ENCODE assay signal across 13 cellular contexts in genomic region chr3:93843981-93844380, GRCh38.
DNase-seq lines count a peak whose midpoint lies in the region; ATAC-seq and TF ChIP-seq lines count a peak whose summit lies in the region.
"Had no signal": no experiment of that assay in that cellular context is flagged by ENCODE, and none has a peak within 500 bp of the region (broad histone marks: within the 10 kb centered on the region; RNA-seq: fewer than 3 reads in every experiment).

No MANE protein-coding gene starts in this region.

- no peak overlapping the region for H2AK5ac ChIP-seq in IMR-90 (ENCODE audit: low read depth, low read length)
- H2AK5ac ChIP-seq in mesenchymal stem cell (ENCODE audit: low read length, severe bottlenecking), result no peak overlapping the region

- H3K4me3 ChIP-seq in AG09309 (ENCODE audit: control insufficient read depth, low read depth, low read length) (no peak overlapping the region), IMR-90 (ENCODE audit: insufficient read depth, low read depth, low read length) (no peak overlapping the region), cardiac fibroblast (replicated peaks in 1 of 2; ENCODE audit: low read depth in 2 of 2, low read length in 2 of 2) (no peak overlapping the region), mesenchymal stem cell (ENCODE audit: insufficient read depth in 1 of 2, low read depth in 1 of 2, low read length in 2 of 2) (no peak overlapping the region)
- H3K4me3 ChIP-seq: suprapubic skin had no signal

- no TSS peak for BruUV-seq in IMR-90 (replicated peaks; lab: Mats Ljungman, UMichigan)

- no peaks in the 10 kb centered on the region for H3K9me1 ChIP-seq in IMR-90 (ENCODE audit: insufficient read depth, low read length)

- no peak overlapping the region for H3K56ac ChIP-seq in IMR-90 (ENCODE audit: extremely low read depth, insufficient read depth, low read length)

- no peak overlapping the region for H3K4me2 ChIP-seq in IMR-90 (ENCODE audit: low read depth, low read length)
- no peak overlapping the region for H3K4me2 ChIP-seq in mesenchymal stem cell (ENCODE audit: low read length, poor library complexity, severe bottlenecking)

- TF ChIP-seq RAD21 in IMR-90 (IDR thresholded peaks at IDR 0.05; ENCODE audit: low read length), result no peak

- no peak overlapping the region for H4K5ac ChIP-seq in IMR-90 (ENCODE audit: low read depth, low read length)

- peak; percentile 81 for ATAC-seq in IMR-90 (ENCODE audit: low read depth)
- ATAC-seq in HG03571 (IDR thresholded peaks at IDR 0.05; ENCODE audit: unreplicated experiment), result no peak
- ATAC-seq in HG03097 (IDR thresholded peaks at IDR 0.05; ENCODE audit: low FRiP score, unreplicated experiment), result no peak

- CTCF ChIA-PET in IMR-90 (lab: Yijun Ruan, JAX), result interaction anchor here (0.8 kb wide), 1 partner anchor 144 kb away, joined by 3 read pairs; no protein-coding TSS in a partner anchor

- dilution Hi-C loops in IMR-90 (cut with HindIII; ENCODE audit: low sequenced_read_pairs, unreplicated experiment), result no loop called here

- no peak overlapping the region for H2BK20ac ChIP-seq in IMR-90 (ENCODE audit: low read depth, low read length)

- H2BK5ac ChIP-seq in IMR-90 (ENCODE audit: low read depth, low read length, poor library complexity, severe bottlenecking), result no peak overlapping the region
- no peak overlapping the region for H2BK5ac ChIP-seq in mesenchymal stem cell (ENCODE audit: low read depth, low read length, poor library complexity, severe bottlenecking)

- no peaks in the 10 kb centered on the region for H4K20me1 ChIP-seq in IMR-90 (ENCODE audit: insufficient read depth, low read length)

- H4K91ac ChIP-seq in IMR-90 (ENCODE audit: insufficient read depth, low read depth, low read length) (no peak overlapping the region), mesenchymal stem cell (ENCODE audit: low read length) (no peak overlapping the region)

- TF ChIP-seq CTCF in AG09309 (IDR thresholded peaks at IDR 0.05; ENCODE audit: control insufficient read depth, insufficient read depth, low read depth, low read length, missing control alignments) (no peak), IMR-90 (conservative IDR thresholded peaks at IDR 0.05; ENCODE audit: low read depth, low read length) (no peak), cardiac fibroblast (IDR thresholded peaks at IDR 0.05; ENCODE audit: low read depth, low read length) (no peak), GM10266 (IDR thresholded peaks at IDR 0.05; ENCODE audit: control insufficient read depth, insufficient read depth, low read depth, missing control alignments) (no peak)

- intact Hi-C loops in IMR-90 (cut with micrococcal nuclease), result loop anchor here (10.0 kb wide), 1 partner anchor 221 kb away; the partner anchor contains the start of genes DHFR2 and NSUN3

- POLR2A ChIA-PET in IMR-90 (lab: Charles Lee; ENCODE audit: unreplicated experiment), result no interaction called here

- H2BK120ac ChIP-seq in IMR-90 (ENCODE audit: low read depth, low read length) (no peak overlapping the region), mesenchymal stem cell (ENCODE audit: low read depth, low read length) (no peak overlapping the region)

- no peaks in the 10 kb centered on the region for H3K27me3 ChIP-seq in IMR-90 (ENCODE audit: control insufficient read depth, insufficient read depth, low read length)
- no peaks in the 10 kb centered on the region for H3K27me3 ChIP-seq in mesenchymal stem cell (ENCODE audit: control insufficient read depth in 1 of 2, insufficient read depth in 1 of 2, low read length in 2 of 2)
- H3K27me3 ChIP-seq: suprapubic skin had no signal

- H3K14ac ChIP-seq in IMR-90 (replicated peaks; ENCODE audit: low read depth, low read length) (no peak overlapping the region), mesenchymal stem cell (ENCODE audit: low read length in 2 of 2) (no peak overlapping the region)

- no peak overlapping the region for H4K8ac ChIP-seq in IMR-90 (ENCODE audit: low read depth in 2 of 2, low read length in 2 of 2)
- H4K8ac ChIP-seq in mesenchymal stem cell (ENCODE audit: low read length), result no peak overlapping the region

- no peak overlapping the region for H3K18ac ChIP-seq in IMR-90 (ENCODE audit: low read depth, low read length)
- no peak overlapping the region for H3K18ac ChIP-seq in mesenchymal stem cell (ENCODE audit: low read depth in 1 of 2, low read length in 2 of 2)

- no CpG with 5 or more reads among the region's 5 CpGs for WGBS in IMR-90 (ENCODE audit: extremely low coverage in 2 of 2, insufficient read length in 1 of 2), 2 experiments
- WGBS in mesenchymal stem cell, result 71% methylated on average over 5 of the region's 5 CpGs

- H3K9ac ChIP-seq in IMR-90 (ENCODE audit: low read depth, low read length), result no peak overlapping the region
- H3K9ac ChIP-seq in mesenchymal stem cell (ENCODE audit: low read length), result peak overlapping the region; percentile 72

- H3K4ac ChIP-seq in IMR-90 (ENCODE audit: low read depth, low read length) (no peak overlapping the region), mesenchymal stem cell (ENCODE audit: low read depth in 1 of 2, low read length in 2 of 2) (no peak overlapping the region)

- H3K27ac ChIP-seq in IMR-90 (ENCODE audit: insufficient read depth, low read length) (no peak overlapping the region), mesenchymal stem cell (ENCODE audit: low read length, poor library complexity, severe bottlenecking) (peak overlapping the region; percentile 67)

- in situ Hi-C loops in IMR-90 (cut with MboI; ENCODE audit: low sequenced_read_pairs), result no loop called here

- TF ChIP-seq POLR2A in IMR-90 (IDR thresholded peaks at IDR 0.05; ENCODE audit: low read depth, low read length), result no peak

- no peak overlapping the region for H2BK12ac ChIP-seq in mesenchymal stem cell (ENCODE audit: low read length in 2 of 2)

- H3K4me1 ChIP-seq in IMR-90 (ENCODE audit: control insufficient read depth, insufficient read depth, low read length) (no peaks in the 10 kb centered on the region), mesenchymal stem cell (ENCODE audit: control insufficient read depth, insufficient read depth, low read depth, low read length) (peaks cover 2% of the 10 kb centered on the region)

- H3K9me3 ChIP-seq in IMR-90 (ENCODE audit: control insufficient read depth, insufficient read depth, low read length) (no peaks in the 10 kb centered on the region), mesenchymal stem cell (ENCODE audit: control insufficient read depth, low read length) (no peaks in the 10 kb centered on the region)

- H2BK15ac ChIP-seq in IMR-90 (ENCODE audit: low read depth, low read length), result no peak overlapping the region
- H2BK15ac ChIP-seq in mesenchymal stem cell (ENCODE audit: low read depth, poor library complexity, severe bottlenecking), result no peak overlapping the region

- H3K36me3 ChIP-seq in IMR-90 (ENCODE audit: control insufficient read depth, insufficient read depth, low read length) (no peaks in the 10 kb centered on the region), mesenchymal stem cell (ENCODE audit: control insufficient read depth in 1 of 2, insufficient read depth in 2 of 2, low read depth in 1 of 2, low read length in 2 of 2) (no peaks in the 10 kb centered on the region)
- H3K36me3 ChIP-seq: suprapubic skin had no signal

- DNase-seq in AG09309 (ENCODE audit: low read depth) (peak; percentile 62), IMR-90 (peak; percentile 76), cardiac fibroblast (ENCODE audit: low read depth in 2 of 2) (peak; percentile 95), mesenchymal stem cell (peak; percentile 76), GM10266 (ENCODE audit: extremely low spot score) (no peak), OCI-M2 (lab: John Stamatoyannopoulos, UW; ENCODE audit: unreplicated experiment) (no peak)
- DNase-seq: activated naive CD8-positive, alpha-beta T cell treated with anti-CD3 and anti-CD28 coated beads, Interleukin-2, amount 10 ng/mL, durations not matched to agents 7 days and 5 days; COR-L47; H9; stimulated activated CD4-positive, alpha-beta T cell treated with anti-CD3 and anti-CD28 coated beads, Interleukin-4, amount 100 ng/mL, for 1 hour had no signal

- H3K23ac ChIP-seq in IMR-90 (ENCODE audit: low read depth, low read length) (no peak overlapping the region), mesenchymal stem cell (ENCODE audit: low read length in 2 of 2) (no peak overlapping the region)

- no peaks in the 10 kb centered on the region for H3K79me1 ChIP-seq in IMR-90 (ENCODE audit: low read depth in 1 of 2, low read length in 2 of 2)
- H3K79me1 ChIP-seq in mesenchymal stem cell (replicated peaks; ENCODE audit: low read length, poor library complexity, severe bottlenecking), result no peaks in the 10 kb centered on the region

- H2AFZ ChIP-seq in IMR-90 (replicated peaks; ENCODE audit: low read length, poor library complexity), result no peak overlapping the region
- H2AFZ ChIP-seq in mesenchymal stem cell (ENCODE audit: low read depth, low read length), result no peak overlapping the region

- no peak overlapping the region for H2AK9ac ChIP-seq in IMR-90 (replicated peaks; ENCODE audit: low read depth, low read length, poor library complexity)

TF ChIP-seq in IMR-90, 13 proteins besides CTCF, POLR2A, EP300 and RAD21 (continues in another document):
- no peak for TF ChIP-seq MXI1 (IDR thresholded peaks at IDR 0.05; ENCODE audit: borderline replicate concordance, low read depth, low read length)
- TF ChIP-seq RCOR1 (IDR thresholded peaks at IDR 0.05; ENCODE audit: insufficient replicate concordance, low read length), result no peak
- TF ChIP-seq MAFK (IDR thresholded peaks at IDR 0.05; ENCODE audit: low read depth, low read length), result no peak
- TF ChIP-seq BHLHE40 (IDR thresholded peaks at IDR 0.05; ENCODE audit: low read depth, low read length), result peak; percentile 33; the same call in 1 of the 2 replicates
- TF ChIP-seq CEBPB (IDR thresholded peaks at IDR 0.05; ENCODE audit: low read depth, low read length), result 0 out of 2 replicates have a peak, but pooled peaks have one; percentile 2
- no peak for TF ChIP-seq RFX5 (IDR thresholded peaks at IDR 0.05; ENCODE audit: low read depth, low read length)
- TF ChIP-seq, protein P1, sequence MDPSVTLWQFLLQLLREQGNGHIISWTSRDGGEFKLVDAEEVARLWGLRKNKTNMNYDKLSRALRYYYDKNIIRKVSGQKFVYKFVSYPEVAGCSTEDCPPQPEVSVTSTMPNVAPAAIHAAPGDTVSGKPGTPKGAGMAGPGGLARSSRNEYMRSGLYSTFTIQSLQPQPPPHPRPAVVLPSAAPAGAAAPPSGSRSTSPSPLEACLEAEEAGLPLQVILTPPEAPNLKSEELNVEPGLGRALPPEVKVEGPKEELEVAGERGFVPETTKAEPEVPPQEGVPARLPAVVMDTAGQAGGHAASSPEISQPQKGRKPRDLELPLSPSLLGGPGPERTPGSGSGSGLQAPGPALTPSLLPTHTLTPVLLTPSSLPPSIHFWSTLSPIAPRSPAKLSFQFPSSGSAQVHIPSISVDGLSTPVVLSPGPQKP (IDR thresholded peaks at IDR 0.05; ENCODE audit: borderline replicate concordance, low read depth, low read length), result no peak
- peak; percentile 33; the same call in 1 of the 2 replicates for TF ChIP-seq FOS (IDR thresholded peaks at IDR 0.05; ENCODE audit: low read depth, low read length)
- TF ChIP-seq SMC3 (IDR thresholded peaks at IDR 0.05; ENCODE audit: low read depth, low read length), result no peak

Comparison
In these comparisons a context has a peak if more than half of its experiments do, and no peak if none do; other contexts are left out.
1. DNase-seq: peak in AG09309 (single experiment), IMR-90 (single experiment), cardiac fibroblast (2 of 2) and mesenchymal stem cell (single experiment); none in GM10266 (single experiment) and OCI-M2 (single experiment).